9 cellular contexts compared by ENCODE assay signal in genomic region chr3:138875754-138876664, GRCh38. TPM values are rescaled to one million over a fixed set of nuclear protein-coding genes. Genes with fewer than 3 reads are reported as not detected.
DNase-seq lines count a peak whose midpoint lies in the region; ATAC-seq, FAIRE-seq and TF ChIP-seq lines count a peak whose summit lies in the region.
"Had no signal": no experiment of that assay in that cellular context is flagged by ENCODE, and none has a peak within 500 bp of the region (broad histone marks: within the 10 kb centered on the region; RNA-seq: fewer than 3 reads in every experiment).

No MANE protein-coding gene starts in this region.

- H3K4me3 ChIP-seq in endothelial cell of umbilical vein (replicated peaks in 1 of 3; ENCODE audit: insufficient read depth in 1 of 3, low read depth in 1 of 3, low read length in 3 of 3) = no peak overlapping the region

- TSS peak; percentile 34 for BruUV-seq in endothelial cell of umbilical vein (replicated peaks; lab: Mats Ljungman, UMichigan)

- POLR2A ChIA-PET in activated CD4-positive, alpha-beta T cell treated with anti-CD3 and anti-CD28 coated beads for 36 hours (lab: Charles Lee) = no interaction called here
- POLR2A ChIA-PET in endothelial cell of umbilical vein (lab: Charles Lee) (no interaction called here), HEK293T (lab: Yijun Ruan, JAX) (no interaction called here)

- H3K4me3 Mint-ChIP-seq in activated CD4-positive, alpha-beta T cell treated with anti-CD3 and anti-CD28 coated beads for 36 hours = no peak overlapping the region
- no peak overlapping the region for H3K4me3 Mint-ChIP-seq in T-helper 17 cell
- peak overlapping the region; percentile 10 for H3K4me3 Mint-ChIP-seq in stimulated activated effector memory CD8-positive, alpha-beta T cell treated with anti-CD3 and anti-CD28 coated beads, Interleukin-12 subunit alpha, Interleukin-12 subunit beta, amount 100 ng/mL, for 72 hours

- peak overlapping the region; percentile 64 for H3K4me2 ChIP-seq in endothelial cell of umbilical vein (ENCODE audit: insufficient read depth, low read length)

- H3K9me3 Mint-ChIP-seq in activated CD4-positive, alpha-beta T cell treated with anti-CD3 and anti-CD28 coated beads for 36 hours (ENCODE audit: low read depth) = peaks cover 9% of the 10 kb centered on the region
- peaks cover 8% of the 10 kb centered on the region for H3K9me3 Mint-ChIP-seq in stimulated activated effector memory CD8-positive, alpha-beta T cell treated with anti-CD3 and anti-CD28 coated beads, Interleukin-12 subunit alpha, Interleukin-12 subunit beta, amount 100 ng/mL, for 72 hours

- H3K36me3 Mint-ChIP-seq in activated CD4-positive, alpha-beta T cell treated with anti-CD3 and anti-CD28 coated beads for 36 hours (ENCODE audit: low read depth) = peaks cover 2% of the 10 kb centered on the region
- peaks cover 2% of the 10 kb centered on the region for H3K36me3 Mint-ChIP-seq in T-helper 17 cell (ENCODE audit: low read depth)
- peaks cover 6% of the 10 kb centered on the region for H3K36me3 Mint-ChIP-seq in stimulated activated effector memory CD8-positive, alpha-beta T cell treated with anti-CD3 and anti-CD28 coated beads, Interleukin-12 subunit alpha, Interleukin-12 subunit beta, amount 100 ng/mL, for 72 hours

- no peak for TF ChIP-seq POLR2A in endothelial cell of umbilical vein (IDR thresholded peaks at IDR 0.05; ENCODE audit: low read depth, low read length)

- peak overlapping the region; percentile 79 for H3K27ac ChIP-seq in endothelial cell of umbilical vein (ENCODE audit: insufficient read depth, low read depth, low read length)

- H3K79me2 ChIP-seq in endothelial cell of umbilical vein (ENCODE audit: control insufficient read depth, insufficient read depth, low read length) = no peaks in the 10 kb centered on the region

- H3K4me1 ChIP-seq in endothelial cell of umbilical vein (ENCODE audit: control insufficient read depth, extremely low read depth, insufficient read depth, low read length) = peaks cover 13% of the 10 kb centered on the region

- H3K4me1 Mint-ChIP-seq in activated CD4-positive, alpha-beta T cell treated with anti-CD3 and anti-CD28 coated beads for 36 hours = peaks cover 8% of the 10 kb centered on the region
- H3K4me1 Mint-ChIP-seq in T-helper 17 cell = no peaks in the 10 kb centered on the region
- peaks cover 10% of the 10 kb centered on the region for H3K4me1 Mint-ChIP-seq in stimulated activated effector memory CD8-positive, alpha-beta T cell treated with anti-CD3 and anti-CD28 coated beads, Interleukin-12 subunit alpha, Interleukin-12 subunit beta, amount 100 ng/mL, for 72 hours

- peak overlapping the region; percentile 21 for H3K27ac Mint-ChIP-seq in activated CD4-positive, alpha-beta T cell treated with anti-CD3 and anti-CD28 coated beads for 36 hours
- H3K27ac Mint-ChIP-seq in T-helper 17 cell = no peak overlapping the region
- peak overlapping the region; percentile 12 for H3K27ac Mint-ChIP-seq in stimulated activated effector memory CD8-positive, alpha-beta T cell treated with anti-CD3 and anti-CD28 coated beads, Interleukin-12 subunit alpha, Interleukin-12 subunit beta, amount 100 ng/mL, for 72 hours

- dilution Hi-C loops in endothelial cell of umbilical vein (cut with MboI; ENCODE audit: extremely low pct_ligation_motif_present, low sequenced_read_pairs) = no loop called here

- peak; percentile 92 for FAIRE-seq in endothelial cell of umbilical vein (lab: Jason Lieb, UNC)

- intact Hi-C loops in activated CD4-positive, alpha-beta T cell treated with anti-CD3 and anti-CD28 coated beads for 36 hours (cut with DNase I, micrococcal nuclease) = no loop called here
- intact Hi-C loops in endothelial cell of umbilical vein (cut with micrococcal nuclease) = loop anchor here (1.0 to 2.0 kb wide), 3 partner anchors 15 to 41 kb away; partner anchors contain the start of gene PIK3CB

- ATAC-seq in activated CD4-positive, alpha-beta T cell treated with anti-CD3 and anti-CD28 coated beads for 36 hours = peak; percentile 88
- ATAC-seq in T-helper 17 cell = peak; percentile 50
- ATAC-seq in stimulated activated effector memory CD8-positive, alpha-beta T cell treated with anti-CD3 and anti-CD28 coated beads, Interleukin-12 subunit alpha, Interleukin-12 subunit beta, amount 100 ng/mL, for 72 hours = peak; percentile 85
- no peak for ATAC-seq in GM21526 (IDR thresholded peaks at IDR 0.05; ENCODE audit: low FRiP score, unreplicated experiment)

- no peaks in the 10 kb centered on the region for H4K20me1 ChIP-seq in endothelial cell of umbilical vein (replicated peaks; ENCODE audit: control insufficient read depth, extremely low read depth, insufficient read depth, low read length)

- CTCF ChIA-PET in activated CD4-positive, alpha-beta T cell treated with anti-CD3 and anti-CD28 coated beads for 36 hours (lab: Charles Lee) = interaction anchor here (0.5 to 2.7 kb wide), 3 partner anchors 15 to 141 kb away, joined by 3 to 11 read pairs (median 4); no protein-coding TSS in a partner anchor
- CTCF ChIA-PET in endothelial cell of umbilical vein (lab: Charles Lee) (interaction anchor here (0.6 to 2.4 kb wide), 9 partner anchors 10 to 282 kb away, joined by 3 to 30 read pairs (median 5); partner anchors contain the start of gene CEP70), HEK293T (lab: Yijun Ruan, JAX) (no interaction called here)

- H3K27me3 Mint-ChIP-seq in activated CD4-positive, alpha-beta T cell treated with anti-CD3 and anti-CD28 coated beads for 36 hours = no peaks in the 10 kb centered on the region
- no peaks in the 10 kb centered on the region for H3K27me3 Mint-ChIP-seq in T-helper 17 cell

- no peaks in the 10 kb centered on the region for H3K36me3 ChIP-seq in endothelial cell of umbilical vein (ENCODE audit: control insufficient read depth in 2 of 2, extremely low read depth in 1 of 2, insufficient read depth in 2 of 2, low read length in 2 of 2)

- H3K9me3 ChIP-seq in T-helper 17 cell (ENCODE audit: control insufficient read depth, low read length, poor library complexity, severe bottlenecking) (no peaks in the 10 kb centered on the region), endothelial cell of umbilical vein (replicated peaks; ENCODE audit: control insufficient read depth, insufficient read depth, low read length) (no peaks in the 10 kb centered on the region)

- H3K27me3 ChIP-seq in endothelial cell of umbilical vein (ENCODE audit: control insufficient read depth in 2 of 2, insufficient read depth in 2 of 2, low read length in 2 of 2) = no peaks in the 10 kb centered on the region

- H3K9ac ChIP-seq in endothelial cell of umbilical vein (replicated peaks; ENCODE audit: extremely low read depth, insufficient read depth, low read length) = no peak overlapping the region

- no peaks in the 10 kb centered on the region for H3K9me1 ChIP-seq in endothelial cell of umbilical vein (replicated peaks; ENCODE audit: control insufficient read depth, extremely low read depth, insufficient read depth, low read length)

- no peak for DNase-seq in activated CD4-positive, alpha-beta T cell treated with anti-CD3 and anti-CD28 coated beads for 36 hours
- DNase-seq in activated CD4-positive, alpha-beta T cell treated with anti-CD3 and anti-CD28 coated beads for 4 hours = no peak
- no peak for DNase-seq in T-helper 17 cell
- peak; percentile 86 for DNase-seq in endothelial cell of umbilical vein (ENCODE audit: low read depth, low spot score)
- DNase-seq in stimulated activated effector memory CD8-positive, alpha-beta T cell treated with anti-CD3 and anti-CD28 coated beads, Interleukin-12 subunit alpha, Interleukin-12 subunit beta, amount 100 ng/mL, for 72 hours (ENCODE audit: low spot score in 2 of 2) = peak in 1 of 2 donors; percentile 55
- no peak for DNase-seq in HEK293T (ENCODE audit: extremely low spot score)
- no peak for DNase-seq in NCI-H510A treated with DMSO at 0.1 percent for 48 hours (lab: John Stamatoyannopoulos, UW)
- DNase-seq: head of caudate nucleus had no signal

- H2AFZ ChIP-seq in endothelial cell of umbilical vein (ENCODE audit: low read depth, low read length) = peak overlapping the region; percentile 56

- TF ChIP-seq CTCF in endothelial cell of umbilical vein (IDR thresholded peaks at IDR 0.05; ENCODE audit: extremely low read depth in 1 of 2, insufficient read depth in 1 of 2, low read depth in 1 of 2, low read length in 2 of 2) = no peak

TF ChIP-seq in endothelial cell of umbilical vein, 7 proteins besides CTCF, POLR2A, EP300 and RAD21 (continues in another document):
- TF ChIP-seq GATA2 (IDR thresholded peaks at IDR 0.05; ENCODE audit: insufficient read depth, insufficient read length, low read depth, low read length) (peak; percentile 85), MAX (IDR thresholded peaks at IDR 0.05; ENCODE audit: insufficient read depth, insufficient read length) (no peak), MYC (IDR thresholded peaks at IDR 0.05; ENCODE audit: low read depth, low read length) (no peak), EZH2 (IDR thresholded peaks at IDR 0.05; ENCODE audit: borderline replicate concordance, low read depth, low read length, severe bottlenecking) (no peak)

TF ChIP-seq in HEK293T, 16 proteins besides CTCF, POLR2A, EP300 and RAD21 (continues in another document):
- TF ChIP-seq FOXA1 (IDR thresholded peaks at IDR 0.05) (no peak), TARDBP (IDR thresholded peaks at IDR 0.05) (no peak), CTBP1 (IDR thresholded peaks at IDR 0.05; ENCODE audit: borderline replicate concordance) (no peak), ZNF384 (IDR thresholded peaks at IDR 0.05) (no peak), BHLHE40 (IDR thresholded peaks at IDR 0.05; ENCODE audit: borderline replicate concordance) (no peak), HDGF (IDR thresholded peaks at IDR 0.05; ENCODE audit: borderline replicate concordance) (no peak), SP1 (IDR thresholded peaks at IDR 0.05) (no peak), ARNT (IDR thresholded peaks at IDR 0.05) (no peak), L3MBTL2 (conservative IDR thresholded peaks at IDR 0.05) (no peak), SUZ12 (IDR thresholded peaks at IDR 0.05) (no peak)

RNA-seq across cellular contexts. Expression of gene PIK3CB, which starts 41.3 kb away (rescaled TPM):
- total RNA-seq in activated CD4-positive, alpha-beta T cell treated with anti-CD3 and anti-CD28 coated beads for 36 hours = 10 to 100 TPM; 16.2 to 19.1 TPM
- total RNA-seq in T-helper 17 cell (10 to 100 TPM; 26.5 to 36.2 TPM), endothelial cell of umbilical vein (28.4 and 29.8 TPM in 2 replicates)
- polyA plus RNA-seq in endothelial cell of umbilical vein = 6.2 and 9.0 TPM in 2 replicates
- polyA plus RNA-seq in endothelial cell of umbilical vein (2011; cell fraction: cytosol; rRNA removed) = 9.0 and 9.7 TPM in 2 replicates
- 12.2 and 16.6 TPM in 2 replicates for polyA plus RNA-seq in endothelial cell of umbilical vein (2011; cell fraction: nucleus; rRNA removed)
- 7.8 and 12.0 TPM in 2 replicates for polyA plus RNA-seq in endothelial cell of umbilical vein (2012)
- polyA minus RNA-seq in endothelial cell of umbilical vein = 13.0 and 13.7 TPM in 2 replicates
- 9.5 TPM for polyA minus RNA-seq in endothelial cell of umbilical vein (2011; cell fraction: cytosol; rRNA and poly(A)+ RNA removed)
- 32.1 and 36.8 TPM in 2 replicates for polyA minus RNA-seq in endothelial cell of umbilical vein (2011; cell fraction: nucleus; rRNA and poly(A)+ RNA removed)
